ENCODE assay signal across 17 cellular contexts in genomic region chr5:141834331-141834730, GRCh38. TPM values are rescaled to one million over a fixed set of nuclear protein-coding genes. Genes with fewer than 3 reads are reported as not detected.
"Had no signal": no experiment of that assay in that cellular context is flagged by ENCODE, and none has a peak within 500 bp of the region (broad histone marks: within the 10 kb centered on the region; RNA-seq: fewer than 3 reads in every experiment).

No MANE protein-coding gene starts in this region.

- H3K4me3 ChIP-seq: skin epidermis had no signal

- DNase-seq: activated CD4-positive, alpha-beta T cell treated with anti-CD3 and anti-CD28 coated beads, Interleukin-2, amount 10 ng/mL, durations not matched to agents 24 days and 14 days; activated CD4-positive, CD25-positive, alpha-beta regulatory T cell; activated CD8-positive, alpha-beta memory T cell treated with anti-CD3 and anti-CD28 coated beads, Interleukin-2, amount 50 U/mL, for 48 hours; activated gamma-delta T cell; activated T-cell treated with anti-CD3 and anti-CD28 coated beads, Interleukin-2, amount 50 U/mL, for 72 hours; amniotic stem cell; effector CD8-positive, alpha-beta T cell; foreskin melanocyte; left colon; mammary epithelial cell; naive thymus-derived CD4-positive, alpha-beta T cell; right cardiac atrium; stimulated activated CD4-positive, alpha-beta T cell treated with anti-CD3 and anti-CD28 coated beads, Interleukin-15, amount 100 ng/mL, for 24 hours; stimulated activated CD4-positive, alpha-beta T cell treated with anti-CD3 and anti-CD28 coated beads, Interleukin-4, amount 100 ng/mL, for 24 hours; stimulated activated naive CD4-positive, alpha-beta T cell; T-helper 2 cell had no signal

- ATAC-seq: activated T-cell treated with anti-CD3 and anti-CD28 coated beads, Interleukin-2, amount 50 U/mL, for 72 hours; left colon; naive thymus-derived CD4-positive, alpha-beta T cell; right cardiac atrium had no signal

RNA-seq across cellular contexts. Expression of gene PCDH1, which starts 43.9 kb away (rescaled TPM):
- total RNA-seq: activated CD4-positive, alpha-beta T cell treated with anti-CD3 and anti-CD28 coated beads, Interleukin-2, amount 10 ng/mL, durations not matched to agents 24 days and 14 days had no signal
